ENCODE assay signal across 2 cellular contexts in genomic region chr7:148607151-148607661, GRCh38.
TF ChIP-seq lines count a peak whose summit lies in the region.

No MANE protein-coding gene starts in this region.

TF ChIP-seq in GM23338, 12 proteins besides CTCF, POLR2A, EP300 and RAD21 (continued from another document):
- TF ChIP-seq NANOG (IDR thresholded peaks at IDR 0.05; ENCODE audit: borderline replicate concordance) (peak; percentile 54; the same call in 1 of the 2 replicates), EZH2phosphoT487 (IDR thresholded peaks at IDR 0.05; ENCODE audit: unreplicated experiment) (no peak), ZNF331 (CRISPR knock-in tag; IDR thresholded peaks at IDR 0.05; ENCODE audit: low read depth) (no peak), ZNF462 (CRISPR knock-in tag; IDR thresholded peaks at IDR 0.05) (peak; percentile 97)
- TF ChIP-seq, protein P1, sequence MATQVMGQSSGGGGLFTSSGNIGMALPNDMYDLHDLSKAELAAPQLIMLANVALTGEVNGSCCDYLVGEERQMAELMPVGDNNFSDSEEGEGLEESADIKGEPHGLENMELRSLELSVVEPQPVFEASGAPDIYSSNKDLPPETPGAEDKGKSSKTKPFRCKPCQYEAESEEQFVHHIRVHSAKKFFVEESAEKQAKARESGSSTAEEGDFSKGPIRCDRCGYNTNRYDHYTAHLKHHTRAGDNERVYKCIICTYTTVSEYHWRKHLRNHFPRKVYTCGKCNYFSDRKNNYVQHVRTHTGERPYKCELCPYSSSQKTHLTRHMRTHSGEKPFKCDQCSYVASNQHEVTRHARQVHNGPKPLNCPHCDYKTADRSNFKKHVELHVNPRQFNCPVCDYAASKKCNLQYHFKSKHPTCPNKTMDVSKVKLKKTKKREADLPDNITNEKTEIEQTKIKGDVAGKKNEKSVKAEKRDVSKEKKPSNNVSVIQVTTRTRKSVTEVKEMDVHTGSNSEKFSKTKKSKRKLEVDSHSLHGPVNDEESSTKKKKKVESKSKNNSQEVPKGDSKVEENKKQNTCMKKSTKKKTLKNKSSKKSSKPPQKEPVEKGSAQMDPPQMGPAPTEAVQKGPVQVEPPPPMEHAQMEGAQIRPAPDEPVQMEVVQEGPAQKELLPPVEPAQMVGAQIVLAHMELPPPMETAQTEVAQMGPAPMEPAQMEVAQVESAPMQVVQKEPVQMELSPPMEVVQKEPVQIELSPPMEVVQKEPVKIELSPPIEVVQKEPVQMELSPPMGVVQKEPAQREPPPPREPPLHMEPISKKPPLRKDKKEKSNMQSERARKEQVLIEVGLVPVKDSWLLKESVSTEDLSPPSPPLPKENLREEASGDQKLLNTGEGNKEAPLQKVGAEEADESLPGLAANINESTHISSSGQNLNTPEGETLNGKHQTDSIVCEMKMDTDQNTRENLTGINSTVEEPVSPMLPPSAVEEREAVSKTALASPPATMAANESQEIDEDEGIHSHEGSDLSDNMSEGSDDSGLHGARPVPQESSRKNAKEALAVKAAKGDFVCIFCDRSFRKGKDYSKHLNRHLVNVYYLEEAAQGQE (IDR thresholded peaks at IDR 0.05; ENCODE audit: unreplicated experiment): no peak

TF ChIP-seq in SK-N-SH, 30 proteins besides CTCF, POLR2A, EP300 and RAD21 (continued from another document):
- no peak for TF ChIP-seq CHD2 (IDR thresholded peaks at IDR 0.05; ENCODE audit: low read length, partially characterized antibody)
- no peak for TF ChIP-seq TAF1 (IDR thresholded peaks at IDR 0.05; ENCODE audit: borderline replicate concordance, low read depth, low read length)
- no peak for TF ChIP-seq FOXJ3 (CRISPR knock-in tag; IDR thresholded peaks at IDR 0.05)
- TF ChIP-seq ELF1 (IDR thresholded peaks at IDR 0.05): no peak
- peak; percentile 96 for TF ChIP-seq NFIC (IDR thresholded peaks at IDR 0.05; ENCODE audit: borderline replicate concordance)
- TF ChIP-seq FOXM1 (IDR thresholded peaks at IDR 0.05; ENCODE audit: low read depth): peak; percentile 94
- TF ChIP-seq TEAD4 (IDR thresholded peaks at IDR 0.05; ENCODE audit: borderline replicate concordance, insufficient read depth): peak; percentile 98
- peak; percentile 94 for TF ChIP-seq GATA2 (CRISPR knock-in tag; IDR thresholded peaks at IDR 0.05)
- TF ChIP-seq GABPA (IDR thresholded peaks at IDR 0.05; ENCODE audit: low read depth): no peak; the same call in 1 of the 2 replicates
- no peak for TF ChIP-seq NRF1 (IDR thresholded peaks at IDR 0.05; ENCODE audit: low read depth, low read length)
- peak; percentile 95 for TF ChIP-seq POLR2AphosphoS5 (IDR thresholded peaks at IDR 0.05; ENCODE audit: low read depth, low read length)
- TF ChIP-seq EZH2phosphoT487 (IDR thresholded peaks at IDR 0.05; ENCODE audit: borderline replicate concordance, low read depth): no peak
- TF ChIP-seq TCF12 (IDR thresholded peaks at IDR 0.05): peak; percentile 100
- TF ChIP-seq, protein P2, sequence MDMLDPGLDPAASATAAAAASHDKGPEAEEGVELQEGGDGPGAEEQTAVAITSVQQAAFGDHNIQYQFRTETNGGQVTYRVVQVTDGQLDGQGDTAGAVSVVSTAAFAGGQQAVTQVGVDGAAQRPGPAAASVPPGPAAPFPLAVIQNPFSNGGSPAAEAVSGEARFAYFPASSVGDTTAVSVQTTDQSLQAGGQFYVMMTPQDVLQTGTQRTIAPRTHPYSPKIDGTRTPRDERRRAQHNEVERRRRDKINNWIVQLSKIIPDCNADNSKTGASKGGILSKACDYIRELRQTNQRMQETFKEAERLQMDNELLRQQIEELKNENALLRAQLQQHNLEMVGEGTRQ (IDR thresholded peaks at IDR 0.05; ENCODE audit: borderline replicate concordance, low read depth, low read length): no peak
- TF ChIP-seq, protein P3, sequence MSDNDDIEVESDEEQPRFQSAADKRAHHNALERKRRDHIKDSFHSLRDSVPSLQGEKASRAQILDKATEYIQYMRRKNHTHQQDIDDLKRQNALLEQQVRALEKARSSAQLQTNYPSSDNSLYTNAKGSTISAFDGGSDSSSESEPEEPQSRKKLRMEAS (IDR thresholded peaks at IDR 0.05; ENCODE audit: low read depth): peak; percentile 62
- TF ChIP-seq MEF2A (IDR thresholded peaks at IDR 0.05; ENCODE audit: borderline replicate concordance, low read depth): peak; percentile 68
- no peak for TF ChIP-seq SMC3 (IDR thresholded peaks at IDR 0.05; ENCODE audit: low read depth, low read length)
- TF ChIP-seq IRF3 (IDR thresholded peaks at IDR 0.05; ENCODE audit: low read depth, low read length): no peak
- peak; percentile 29; the same call in 1 of the 2 replicates for TF ChIP-seq YY1 (IDR thresholded peaks at IDR 0.05; ENCODE audit: low read depth)
- peak; percentile 82 for TF ChIP-seq JUND (IDR thresholded peaks at IDR 0.05)
- 0 out of 2 replicates have a peak, but pooled peaks have one; percentile 26 for TF ChIP-seq MXI1 (IDR thresholded peaks at IDR 0.05; ENCODE audit: low read depth, low read length)
- TF ChIP-seq FOSL2 (IDR thresholded peaks at IDR 0.05; ENCODE audit: borderline replicate concordance, low read depth): peak; percentile 56; the same call in 1 of the 2 replicates
- TF ChIP-seq SIN3A (IDR thresholded peaks at IDR 0.05; ENCODE audit: borderline replicate concordance, low read depth, low read length): peak; percentile 73; the same call in 1 of the 2 replicates
- TF ChIP-seq, protein P1 (IDR thresholded peaks at IDR 0.05; ENCODE audit: low read depth, low read length): 0 out of 2 replicates have a peak, but pooled peaks have one; percentile 32
- TF ChIP-seq PBX3 (IDR thresholded peaks at IDR 0.05): peak; percentile 95
- peak; percentile 86 for TF ChIP-seq RCOR1 (IDR thresholded peaks at IDR 0.05; ENCODE audit: low read length)
- TF ChIP-seq, protein P4, sequence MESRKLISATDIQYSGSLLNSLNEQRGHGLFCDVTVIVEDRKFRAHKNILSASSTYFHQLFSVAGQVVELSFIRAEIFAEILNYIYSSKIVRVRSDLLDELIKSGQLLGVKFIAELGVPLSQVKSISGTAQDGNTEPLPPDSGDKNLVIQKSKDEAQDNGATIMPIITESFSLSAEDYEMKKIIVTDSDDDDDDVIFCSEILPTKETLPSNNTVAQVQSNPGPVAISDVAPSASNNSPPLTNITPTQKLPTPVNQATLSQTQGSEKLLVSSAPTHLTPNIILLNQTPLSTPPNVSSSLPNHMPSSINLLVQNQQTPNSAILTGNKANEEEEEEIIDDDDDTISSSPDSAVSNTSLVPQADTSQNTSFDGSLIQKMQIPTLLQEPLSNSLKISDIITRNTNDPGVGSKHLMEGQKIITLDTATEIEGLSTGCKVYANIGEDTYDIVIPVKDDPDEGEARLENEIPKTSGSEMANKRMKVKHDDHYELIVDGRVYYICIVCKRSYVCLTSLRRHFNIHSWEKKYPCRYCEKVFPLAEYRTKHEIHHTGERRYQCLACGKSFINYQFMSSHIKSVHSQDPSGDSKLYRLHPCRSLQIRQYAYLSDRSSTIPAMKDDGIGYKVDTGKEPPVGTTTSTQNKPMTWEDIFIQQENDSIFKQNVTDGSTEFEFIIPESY (IDR thresholded peaks at IDR 0.05; ENCODE audit: borderline replicate concordance, low read depth): peak; percentile 73; the same call in 1 of the 2 replicates
- TF ChIP-seq RXRA (IDR thresholded peaks at IDR 0.05; ENCODE audit: borderline replicate concordance, low read depth): peak; percentile 89
TF ChIP-seq in SK-N-SH: peak in this region for 19.
